In the genomic region with DNA sequence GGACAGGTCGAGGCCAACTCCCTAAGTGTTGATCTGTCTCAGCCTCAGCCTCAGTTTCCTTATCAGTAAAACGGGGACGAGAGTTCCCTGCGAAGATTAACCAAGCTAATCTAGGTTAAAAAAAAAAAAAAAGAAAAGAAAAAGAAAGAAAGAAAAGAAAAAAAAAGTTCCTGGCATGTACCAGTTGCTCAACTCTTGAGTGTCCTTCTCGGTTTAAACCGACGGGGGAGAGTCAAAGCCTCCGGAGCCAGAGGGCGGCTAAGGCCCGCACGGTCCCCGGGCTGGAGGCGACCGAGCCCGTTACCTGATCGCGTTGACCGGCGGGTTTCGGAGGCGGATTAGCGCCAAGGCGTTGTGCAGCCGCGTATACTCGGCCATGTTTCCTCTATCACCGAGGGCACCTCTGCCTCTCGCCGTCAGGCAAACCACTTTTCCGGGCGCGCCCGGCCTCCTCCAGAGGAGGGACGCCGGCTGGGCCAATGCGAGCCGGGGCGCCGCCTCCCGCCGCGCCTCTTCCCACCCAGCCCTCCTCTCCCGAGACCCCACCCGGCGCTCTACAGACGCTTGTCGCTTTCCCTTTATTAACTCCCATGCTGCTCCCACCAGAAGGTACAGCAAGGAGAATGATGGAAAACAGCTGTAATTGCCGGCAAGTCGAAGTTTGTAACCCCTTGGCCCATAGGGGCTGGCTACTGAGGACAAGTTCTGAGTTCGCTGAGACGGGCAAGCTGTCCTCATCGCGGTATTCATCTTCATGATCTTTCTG, we compare ENCODE assay signal across 9 cellular contexts. TPM values are rescaled to one million over a fixed set of nuclear protein-coding genes. Genes with fewer than 3 reads are reported as not detected.
A peak's percentile ranks its signal among the peaks of the same experiment; 100 is the strongest.
DNase-seq lines count a peak whose midpoint lies in the region; ATAC-seq, FAIRE-seq and TF ChIP-seq lines count a peak whose summit lies in the region.
"Had no signal": no experiment of that assay in that cellular context is flagged by ENCODE, and none has a peak within 500 bp of the region (broad histone marks: within the 10 kb centered on the region; RNA-seq: fewer than 3 reads in every experiment).

A gene (minus strand): TSS at position 405 of the 766 bp plus-strand sequence. CDS start 27 bp downstream, at position 378.

- DNase-seq in SIG-M5 treated with dmso at 0.1 percent for 504 hours (lab: John Stamatoyannopoulos, UW; ENCODE audit: unreplicated experiment) (peak; percentile 63), SIG-M5 (lab: John Stamatoyannopoulos, UW) (no peak), RCC 7860 (ENCODE audit: low spot score) (peak; percentile 58), foreskin keratinocyte (peak; percentile 40 to 61), neuronal stem cell (ENCODE audit: low spot score) (no peak), stromal cell of bone marrow (ENCODE audit: low read depth) (peak; percentile 45)
- DNase-seq in activated effector memory CD4-positive, alpha-beta T cell treated with anti-CD3 and anti-CD28 coated beads, Interleukin-2, amount 50 U/mL, for 16 hours: peak; percentile 81

- H2BK120ac ChIP-seq in neuronal stem cell (ENCODE audit: low read depth, low read length): no peak within 1 kb of the TSS

- H2BK15ac ChIP-seq in neuronal stem cell (ENCODE audit: low read length): no peak within 1 kb of the TSS

- no peak within 1 kb of the TSS for H4K91ac ChIP-seq in neuronal stem cell (ENCODE audit: low read depth, low read length, poor library complexity)

- no peak for TF ChIP-seq CTCF in foreskin keratinocyte (conservative IDR thresholded peaks at IDR 0.05)

- peak within 1 kb of the TSS; percentile 48 for H2AFZ ChIP-seq in neuronal stem cell (ENCODE audit: low read length)

- no CpG with 5 or more reads among the region's 53 CpGs for WGBS in neuronal stem cell (ENCODE audit: extremely low coverage in 2 of 2, insufficient read length in 2 of 2, insufficient replicate concordance in 1 of 2), 2 donors

- no peak within 1 kb of the TSS for H2BK5ac ChIP-seq in neuronal stem cell (ENCODE audit: low read length)

- ATAC-seq in HG03571 (IDR thresholded peaks at IDR 0.05; ENCODE audit: unreplicated experiment) (peak; percentile 62), foreskin keratinocyte (peak; percentile 91)

- H3K9me3 ChIP-seq in neuronal stem cell (replicated peaks in 1 of 2; ENCODE audit: control insufficient read depth in 2 of 2, insufficient read depth in 1 of 2, low read depth in 1 of 2, low read length in 2 of 2): no peaks in the 10 kb centered on the region

- peak within 1 kb of the TSS; percentile 66 for H3K27ac ChIP-seq in foreskin keratinocyte
- H3K27ac ChIP-seq in neuronal stem cell (replicated peaks; ENCODE audit: low read length): no peak within 1 kb of the TSS
- H3K27ac ChIP-seq: C4-2B had no signal

- peak within 1 kb of the TSS in 1 of 2 donors; percentile 76 for H3K4me3 ChIP-seq in neuronal stem cell (ENCODE audit: low read length in 2 of 2)

- H3K18ac ChIP-seq in neuronal stem cell (ENCODE audit: low read length): no peak within 1 kb of the TSS

- H4K8ac ChIP-seq in neuronal stem cell (ENCODE audit: low read depth, low read length): no peak within 1 kb of the TSS

- H3K4me2 ChIP-seq in neuronal stem cell (ENCODE audit: insufficient read depth, low read length, poor library complexity, severe bottlenecking): no peak within 1 kb of the TSS

- no peak within 1 kb of the TSS for H3K9ac ChIP-seq in neuronal stem cell (ENCODE audit: low read depth, low read length, poor library complexity)

- H3K27me3 ChIP-seq in foreskin keratinocyte (no peaks in the 10 kb centered on the region), neuronal stem cell (ENCODE audit: control insufficient read depth in 3 of 3, insufficient read depth in 3 of 3, low read depth in 1 of 3, low read length in 3 of 3) (no peaks in the 10 kb centered on the region)

- H2AK5ac ChIP-seq in neuronal stem cell (ENCODE audit: low read depth, low read length): no peak within 1 kb of the TSS

- no peak within 1 kb of the TSS for H3K4ac ChIP-seq in neuronal stem cell (ENCODE audit: low read length)

- H3K36me3 ChIP-seq in neuronal stem cell (replicated peaks in 1 of 2; ENCODE audit: control insufficient read depth in 2 of 2, insufficient read depth in 2 of 2, low read length in 2 of 2): no peaks in the 10 kb centered on the region

- peak within 1 kb of the TSS; percentile 94 for H3K14ac ChIP-seq in neuronal stem cell (ENCODE audit: low read length)

- H3K79me1 ChIP-seq in neuronal stem cell (ENCODE audit: low read depth, low read length): no peaks in the 10 kb centered on the region

- peak within 1 kb of the TSS; percentile 93 for H3K23ac ChIP-seq in neuronal stem cell (ENCODE audit: low read depth, low read length, poor library complexity)

- peak; percentile 38 for FAIRE-seq in RCC 7860 (lab: Jason Lieb, UNC)

- H2BK12ac ChIP-seq in neuronal stem cell (ENCODE audit: low read length): no peak within 1 kb of the TSS

- H3K4me1 ChIP-seq in foreskin keratinocyte (no peaks in the 10 kb centered on the region), neuronal stem cell (ENCODE audit: control insufficient read depth in 2 of 2, insufficient read depth in 1 of 2, low read depth in 1 of 2, low read length in 2 of 2) (no peaks in the 10 kb centered on the region)

RNA-seq across cellular contexts. Expression of the gene that starts here (rescaled TPM):
- 5.5 and 5.9 TPM in 2 replicates for total RNA-seq in foreskin keratinocyte
- polyA plus RNA-seq in foreskin keratinocyte: 1.9 and 2.2 TPM in 2 replicates
- 1.9 TPM for polyA plus RNA-seq in neuronal stem cell (2013, experiment 1 of 2)
- polyA plus RNA-seq in neuronal stem cell (2013, experiment 2 of 2): 2.6 TPM

Comparison
In these comparisons a context has a peak if more than half of its experiments do, and no peak if none do; other contexts are left out.
1. DNase-seq: peak in SIG-M5 treated with dmso at 0.1 percent for 504 hours (single experiment), RCC 7860 (single experiment), activated effector memory CD4-positive, alpha-beta T cell treated with anti-CD3 and anti-CD28 coated beads, Interleukin-2, amount 50 U/mL, for 16 hours (single experiment), foreskin keratinocyte (2 of 2) and stromal cell of bone marrow (single experiment); none in SIG-M5 (single experiment) and neuronal stem cell (single experiment).